In genomic region chr17:28940142-28940541, GRCh38 we compare ENCODE assay signal across 1 cellular context.
TF ChIP-seq lines count a peak whose summit lies in the region.

No MANE protein-coding gene starts in this region.

TF ChIP-seq in endothelial cell of umbilical vein, 7 proteins besides CTCF, POLR2A, EP300 and RAD21 (continued from another document):
- no peak for TF ChIP-seq JUN (IDR thresholded peaks at IDR 0.05; ENCODE audit: borderline replicate concordance, insufficient read depth, insufficient read length, low read depth)
- TF ChIP-seq GATA2 (IDR thresholded peaks at IDR 0.05; ENCODE audit: insufficient read depth, insufficient read length, low read depth, low read length), result no peak
- no peak for TF ChIP-seq FOS (IDR thresholded peaks at IDR 0.05; ENCODE audit: borderline replicate concordance, insufficient read depth, low read length)
- TF ChIP-seq MYC (IDR thresholded peaks at IDR 0.05; ENCODE audit: low read depth, low read length), result no peak
